ENCODE assay signal across 15 cellular contexts in genomic region chr2:60094450-60094929, GRCh38.
A peak's percentile ranks its signal among the peaks of the same experiment; 100 is the strongest.
DNase-seq lines count a peak whose midpoint lies in the region; TF ChIP-seq lines count a peak whose summit lies in the region.
"Had no signal": no experiment of that assay in that cellular context is flagged by ENCODE, and none has a peak within 500 bp of the region (broad histone marks: within the 10 kb centered on the region; RNA-seq: fewer than 3 reads in every experiment).

No MANE protein-coding gene starts in this region.

- H3K27me3 ChIP-seq in left ventricle myocardium inferior (ENCODE audit: low read depth), result no peaks in the 10 kb centered on the region
- no peaks in the 10 kb centered on the region for H3K27me3 ChIP-seq in skeletal muscle tissue (ENCODE audit: control insufficient read depth in 3 of 3, insufficient read depth in 3 of 3, low read length in 3 of 3)

- peaks cover 14% of the 10 kb centered on the region for H3K4me1 ChIP-seq in left ventricle myocardium inferior
- peaks cover 5 to 10% (median 8%) of the 10 kb centered on the region in 3 donors for H3K4me1 ChIP-seq in skeletal muscle tissue (ENCODE audit: control insufficient read depth in 3 of 3, insufficient read depth in 3 of 3, low read length in 3 of 3)

- intact Hi-C loops in left ventricle myocardium inferior (cut with micrococcal nuclease), result no loop called here

- H3K4me3 ChIP-seq in left ventricle myocardium inferior (no peak overlapping the region), skeletal muscle tissue (ENCODE audit: low read length in 3 of 3) (no peak overlapping the region)
- H3K4me3 ChIP-seq: thoracic aorta had no signal

- H3K27ac ChIP-seq in left ventricle myocardium inferior (replicated peaks) (peak overlapping the region; percentile 77), skeletal muscle tissue (ENCODE audit: low read depth, low read length) (peak overlapping the region; percentile 12)
- H3K27ac ChIP-seq: thoracic aorta had no signal

- no peak for TF ChIP-seq CTCF in left ventricle myocardium inferior (IDR thresholded peaks at IDR 0.05; ENCODE audit: borderline replicate concordance)

- DNase-seq in NCI-H1105 treated with DMSO at 0.1 percent for 48 hours (lab: John Stamatoyannopoulos, UW), result peak; percentile 28
- DNase-seq in NCI-H1105 (lab: John Stamatoyannopoulos, UW), result no peak
- peak; percentile 94 for DNase-seq in NCI-H510A treated with DMSO at 0.1 percent for 48 hours (lab: John Stamatoyannopoulos, UW)
- DNase-seq in left ventricle myocardium inferior, result no peak
- no peak for DNase-seq in amygdala (lab: John Stamatoyannopoulos, UW)
- no peak for DNase-seq in NCI-H2227 treated with DMSO at 0.1 percent for 48 hours (lab: John Stamatoyannopoulos, UW)
- DNase-seq in activated CD8-positive, alpha-beta memory T cell treated with anti-CD3 and anti-CD28 coated beads, Interleukin-2, amount 50 U/mL, for 4 hours, result no peak
- DNase-seq: 8988T; activated CD4-positive, alpha-beta T cell treated with anti-CD3 and anti-CD28 coated beads for 1 hour; activated T-cell treated with anti-CD3 and anti-CD28 coated beads, Interleukin-2, amount 50 U/mL, for 48 hours; mammary epithelial cell; NCI-H1694 treated with DMSO at 0.1 percent for 48 hours; nucleus accumbens had no signal

- H3K9ac ChIP-seq in skeletal muscle tissue (ENCODE audit: low read depth in 1 of 3, low read length in 3 of 3), result no peak overlapping the region

- H3K9me3 ChIP-seq in left ventricle myocardium inferior (replicated peaks) (no peaks in the 10 kb centered on the region), skeletal muscle tissue (ENCODE audit: control insufficient read depth in 3 of 3, low read length in 3 of 3) (no peaks in the 10 kb centered on the region)
- H3K9me3 ChIP-seq: thoracic aorta had no signal

- H3K36me3 ChIP-seq in left ventricle myocardium inferior, result no peaks in the 10 kb centered on the region
- H3K36me3 ChIP-seq in skeletal muscle tissue (ENCODE audit: control insufficient read depth in 3 of 3, insufficient read depth in 3 of 3, low read length in 3 of 3), result no peaks in the 10 kb centered on the region
- H3K36me3 ChIP-seq: thoracic aorta had no signal

Comparison
In these comparisons a context has a peak if more than half of its experiments do, and no peak if none do; other contexts are left out.
1. DNase-seq: peak in NCI-H1105 treated with DMSO at 0.1 percent for 48 hours (single experiment) and NCI-H510A treated with DMSO at 0.1 percent for 48 hours (single experiment); none in NCI-H1105 (single experiment), left ventricle myocardium inferior (single experiment), amygdala (0 of 56), NCI-H2227 treated with DMSO at 0.1 percent for 48 hours (single experiment) and activated CD8-positive, alpha-beta memory T cell treated with anti-CD3 and anti-CD28 coated beads, Interleukin-2, amount 50 U/mL, for 4 hours (single experiment).